In the genomic region with DNA sequence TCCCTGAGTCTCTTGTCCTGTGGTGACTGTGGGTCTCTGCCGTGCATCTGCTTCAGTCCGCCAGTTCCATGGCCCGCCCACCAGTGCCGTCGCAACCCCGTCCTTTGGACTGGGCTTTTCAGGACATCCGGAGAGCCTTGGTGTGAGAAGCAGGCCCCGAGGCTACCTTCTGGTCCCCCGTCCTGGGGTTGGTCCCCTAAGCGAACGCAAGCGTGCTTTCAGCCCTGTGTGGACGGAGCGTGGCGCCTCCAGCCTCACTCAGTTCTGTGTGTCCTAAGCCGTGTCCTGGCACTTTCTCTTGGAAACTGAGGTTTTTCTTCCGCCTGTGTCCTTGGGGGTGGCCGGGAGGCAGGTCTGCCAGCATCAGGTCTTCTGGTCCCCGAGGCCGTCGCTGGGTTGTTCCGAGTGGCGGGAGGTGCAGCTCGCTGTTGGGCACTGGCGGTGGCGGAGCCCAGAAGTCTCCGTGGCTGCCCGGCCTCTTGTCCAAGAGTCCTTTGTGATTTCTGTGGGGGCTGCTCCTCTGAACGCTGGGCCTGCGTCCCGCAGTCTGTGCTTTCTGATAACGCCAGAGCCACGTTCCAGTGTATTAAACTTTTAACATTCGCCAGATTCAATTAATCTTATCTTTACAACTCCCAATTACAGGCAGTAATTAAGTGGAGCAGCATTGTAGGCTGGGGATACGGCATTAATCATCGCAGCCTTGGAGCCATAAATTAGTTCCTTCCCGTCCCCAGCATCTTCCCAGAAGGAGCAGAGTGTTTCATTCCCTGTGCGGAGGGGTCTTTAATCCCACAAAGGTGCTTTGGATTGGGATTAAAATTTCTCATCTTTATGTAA, we compare ENCODE assay signal across 17 cellular contexts.
"Had no signal": no experiment of that assay in that cellular context is flagged by ENCODE, and none has a peak within 500 bp of the region (broad histone marks: within the 10 kb centered on the region; RNA-seq: fewer than 3 reads in every experiment).

No MANE protein-coding gene starts in this region.

- H3K27ac Mint-ChIP-seq: activated naive CD4-positive, alpha-beta T cell treated with anti-CD3 and anti-CD28 coated beads, Interleukin-2, amount 50 U/mL, for 24 hours; activated T-cell treated with anti-CD3 and anti-CD28 coated beads, Interleukin-2, amount 50 U/mL, for 24 hours; stimulated activated memory B cell treated with anti-CD40 and anti-IgM and Interleukin-4, amounts not matched to agents 10 μg/mL and 1 μg/mL and 100 μg/mL, for 72 hours had no signal

- H3K4me1 Mint-ChIP-seq: activated naive CD4-positive, alpha-beta T cell treated with anti-CD3 and anti-CD28 coated beads, Interleukin-2, amount 50 U/mL, for 24 hours had no signal

- DNase-seq: activated effector memory CD4-positive, alpha-beta T cell treated with Interleukin-2 at 50 U/mL for 16 hours; activated T-cell treated with anti-CD3 and anti-CD28 coated beads, Interleukin-2, amount 50 U/mL, for 24 hours; amniotic stem cell; heart right ventricle; islet precursor cell; left ventricle myocardium inferior; mesendoderm; spleen; stimulated activated CD4-positive, alpha-beta T cell treated with anti-CD3 and anti-CD28 coated beads, Interleukin-1b, Interleukin-23, amount 100 ng/mL, for 48 hours; T-helper 2 cell had no signal

- H3K9me3 Mint-ChIP-seq: activated naive CD4-positive, alpha-beta T cell treated with anti-CD3 and anti-CD28 coated beads, Interleukin-2, amount 50 U/mL, for 24 hours; activated T-cell treated with anti-CD3 and anti-CD28 coated beads, Interleukin-2, amount 50 U/mL, for 24 hours; neural crest cell; stimulated activated memory B cell treated with anti-CD40 and anti-IgM and Interleukin-4, amounts not matched to agents 10 μg/mL and 1 μg/mL and 100 μg/mL, for 72 hours had no signal

- H3K4me1 ChIP-seq: left ventricle myocardium inferior, pancreas had no signal

- H3K27ac ChIP-seq: heart right ventricle, left ventricle myocardium inferior, pancreas, spleen, tibial nerve had no signal

- H3K27me3 ChIP-seq: heart right ventricle, pancreas, spleen, tibial nerve had no signal

- FAIRE-seq: endothelial cell of umbilical vein, frontal cortex, pancreas had no signal

- H3K9me3 ChIP-seq: heart right ventricle, left ventricle myocardium inferior, pancreas, spleen, tibial nerve had no signal

- H3K4me3 Mint-ChIP-seq: activated naive CD4-positive, alpha-beta T cell treated with anti-CD3 and anti-CD28 coated beads, Interleukin-2, amount 50 U/mL, for 24 hours; activated T-cell treated with anti-CD3 and anti-CD28 coated beads, Interleukin-2, amount 50 U/mL, for 24 hours; neural crest cell; stimulated activated memory B cell treated with anti-CD40 and anti-IgM and Interleukin-4, amounts not matched to agents 10 μg/mL and 1 μg/mL and 100 μg/mL, for 72 hours had no signal

- H3K27me3 Mint-ChIP-seq: activated naive CD4-positive, alpha-beta T cell treated with anti-CD3 and anti-CD28 coated beads, Interleukin-2, amount 50 U/mL, for 24 hours; activated T-cell treated with anti-CD3 and anti-CD28 coated beads, Interleukin-2, amount 50 U/mL, for 24 hours; stimulated activated memory B cell treated with anti-CD40 and anti-IgM and Interleukin-4, amounts not matched to agents 10 μg/mL and 1 μg/mL and 100 μg/mL, for 72 hours had no signal

- H3K4me3 ChIP-seq: left ventricle myocardium inferior, pancreas, spleen, tibial nerve had no signal

- H3K36me3 Mint-ChIP-seq: activated naive CD4-positive, alpha-beta T cell treated with anti-CD3 and anti-CD28 coated beads, Interleukin-2, amount 50 U/mL, for 24 hours had no signal
